ENCODE assay signal across 12 cellular contexts in genomic region chr17:41772218-41772585, GRCh38. TPM values are rescaled to one million over a fixed set of nuclear protein-coding genes. Genes with fewer than 3 reads are reported as not detected.
DNase-seq lines count a peak whose midpoint lies in the region; ATAC-seq and TF ChIP-seq lines count a peak whose summit lies in the region.
"Had no signal": no experiment of that assay in that cellular context is flagged by ENCODE, and none has a peak within 500 bp of the region (broad histone marks: within the 10 kb centered on the region; RNA-seq: fewer than 3 reads in every experiment).

No MANE protein-coding gene starts in this region.

- no peak for TF ChIP-seq CTCF in C4-2B (conservative IDR thresholded peaks at IDR 0.05)
- TF ChIP-seq CTCF in mucosa of descending colon (IDR thresholded peaks at IDR 0.05): no peak

- no peak; the same call in 1 of the 2 replicates for TF ChIP-seq RAD21 in Ishikawa (IDR thresholded peaks at IDR 0.05; ENCODE audit: low read depth)

- ATAC-seq in mucosa of descending colon (peak; percentile 67), HG02970 (IDR thresholded peaks at IDR 0.05; ENCODE audit: low FRiP score, unreplicated experiment) (no peak)

- peak overlapping the region; percentile 25 to 48 for H3K4me3 ChIP-seq in duodenal mucosa (ENCODE audit: low read depth in 1 of 2, low read length in 2 of 2)
- no peak overlapping the region for H3K4me3 ChIP-seq in mucosa of descending colon

- H3K9me3 ChIP-seq in duodenal mucosa (ENCODE audit: control insufficient read depth in 1 of 2, low read length in 2 of 2) (no peaks in the 10 kb centered on the region), mucosa of descending colon (no peaks in the 10 kb centered on the region)

- peak; percentile 89 to 90 (median 90) for DNase-seq in mucosa of descending colon
- no peak for DNase-seq in G401 (ENCODE audit: low spot score)
- no peak for DNase-seq in NCI-H146 (lab: John Stamatoyannopoulos, UW)
- no peak for DNase-seq in pons (ENCODE audit: low spot score)
- DNase-seq: activated T-cell treated with anti-CD3 and anti-CD28 coated beads, Interleukin-2, amount 50 U/mL, for 48 hours; C1 segment of cervical spinal cord had no signal

- intact Hi-C loops in mucosa of descending colon (cut with DNase I, micrococcal nuclease): no loop called here

- H3K4me1 ChIP-seq in duodenal mucosa (ENCODE audit: control insufficient read depth in 1 of 2, insufficient read depth in 2 of 2, low read length in 2 of 2) (peaks cover 48 to 52% of the 10 kb centered on the region in 2 donors), mucosa of descending colon (ENCODE audit: low read depth) (peaks cover 58% of the 10 kb centered on the region)

- peaks cover 21 to 43% of the 10 kb centered on the region in 2 donors for H3K36me3 ChIP-seq in duodenal mucosa (ENCODE audit: control insufficient read depth in 1 of 2, insufficient read depth in 2 of 2, low read length in 2 of 2)
- peaks cover 22% of the 10 kb centered on the region for H3K36me3 ChIP-seq in mucosa of descending colon (ENCODE audit: low read depth)

- TF ChIP-seq EP300 in Ishikawa (IDR thresholded peaks at IDR 0.05; ENCODE audit: borderline replicate concordance): peak; percentile 58; the same call in 1 of the 2 replicates

- H3K9ac ChIP-seq in duodenal mucosa (ENCODE audit: low read depth in 1 of 2, low read length in 2 of 2): peak overlapping the region; percentile 76 to 79

- in situ Hi-C loops in G401 (cut with HindIII; ENCODE audit: low sequenced_read_pairs): no loop called here

- H3K27ac ChIP-seq in C4-2B: peak overlapping the region; percentile 88
- peak overlapping the region; percentile 91 for H3K27ac ChIP-seq in duodenal mucosa (ENCODE audit: low read depth, low read length)

- H3K27me3 ChIP-seq in duodenal mucosa (ENCODE audit: control insufficient read depth in 1 of 2, insufficient read depth in 2 of 2, low read length in 2 of 2): no peaks in the 10 kb centered on the region

TF ChIP-seq in Ishikawa, 13 proteins besides CTCF, POLR2A, EP300 and RAD21:
- TF ChIP-seq EGR1 (IDR thresholded peaks at IDR 0.05) (no peak), FOXM1 (IDR thresholded peaks at IDR 0.05; ENCODE audit: borderline replicate concordance, low read depth) (no peak), TCF12 (IDR thresholded peaks at IDR 0.05; ENCODE audit: low read depth) (peak; percentile 82; the same call in 1 of the 2 replicates), TEAD4 (IDR thresholded peaks at IDR 0.05) (peak; percentile 34; the same call in 1 of the 2 replicates), TAF1 (IDR thresholded peaks at IDR 0.05; ENCODE audit: low read depth) (0 out of 2 replicates have a peak, but pooled peaks have one; percentile 5), NFIC (IDR thresholded peaks at IDR 0.05) (peak; percentile 38; the same call in 1 of the 2 replicates), CREB1 (IDR thresholded peaks at IDR 0.05; ENCODE audit: low read depth) (no peak), MAX (IDR thresholded peaks at IDR 0.05) (peak; percentile 71; the same call in 1 of the 2 replicates), ZBTB7A (IDR thresholded peaks at IDR 0.05; ENCODE audit: low read depth) (no peak; the same call in 1 of the 2 replicates), USF1 (IDR thresholded peaks at IDR 0.05) (no peak), YY1 (IDR thresholded peaks at IDR 0.05; ENCODE audit: low read depth) (no peak), CEBPB (IDR thresholded peaks at IDR 0.05) (no peak)
- TF ChIP-seq, protein P1, sequence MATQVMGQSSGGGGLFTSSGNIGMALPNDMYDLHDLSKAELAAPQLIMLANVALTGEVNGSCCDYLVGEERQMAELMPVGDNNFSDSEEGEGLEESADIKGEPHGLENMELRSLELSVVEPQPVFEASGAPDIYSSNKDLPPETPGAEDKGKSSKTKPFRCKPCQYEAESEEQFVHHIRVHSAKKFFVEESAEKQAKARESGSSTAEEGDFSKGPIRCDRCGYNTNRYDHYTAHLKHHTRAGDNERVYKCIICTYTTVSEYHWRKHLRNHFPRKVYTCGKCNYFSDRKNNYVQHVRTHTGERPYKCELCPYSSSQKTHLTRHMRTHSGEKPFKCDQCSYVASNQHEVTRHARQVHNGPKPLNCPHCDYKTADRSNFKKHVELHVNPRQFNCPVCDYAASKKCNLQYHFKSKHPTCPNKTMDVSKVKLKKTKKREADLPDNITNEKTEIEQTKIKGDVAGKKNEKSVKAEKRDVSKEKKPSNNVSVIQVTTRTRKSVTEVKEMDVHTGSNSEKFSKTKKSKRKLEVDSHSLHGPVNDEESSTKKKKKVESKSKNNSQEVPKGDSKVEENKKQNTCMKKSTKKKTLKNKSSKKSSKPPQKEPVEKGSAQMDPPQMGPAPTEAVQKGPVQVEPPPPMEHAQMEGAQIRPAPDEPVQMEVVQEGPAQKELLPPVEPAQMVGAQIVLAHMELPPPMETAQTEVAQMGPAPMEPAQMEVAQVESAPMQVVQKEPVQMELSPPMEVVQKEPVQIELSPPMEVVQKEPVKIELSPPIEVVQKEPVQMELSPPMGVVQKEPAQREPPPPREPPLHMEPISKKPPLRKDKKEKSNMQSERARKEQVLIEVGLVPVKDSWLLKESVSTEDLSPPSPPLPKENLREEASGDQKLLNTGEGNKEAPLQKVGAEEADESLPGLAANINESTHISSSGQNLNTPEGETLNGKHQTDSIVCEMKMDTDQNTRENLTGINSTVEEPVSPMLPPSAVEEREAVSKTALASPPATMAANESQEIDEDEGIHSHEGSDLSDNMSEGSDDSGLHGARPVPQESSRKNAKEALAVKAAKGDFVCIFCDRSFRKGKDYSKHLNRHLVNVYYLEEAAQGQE (IDR thresholded peaks at IDR 0.05; ENCODE audit: low read depth): no peak

RNA-seq across cellular contexts. Expression of gene JUP, which starts 14.3 kb away (rescaled TPM):
- 100 to 1,000 TPM; 165 to 383 (median 320) TPM for total RNA-seq in mucosa of descending colon
- total RNA-seq in G401 (2014; rRNA removed; shearing (Covaris generic)): 44.9 and 57.8 TPM in 2 replicates

RNA-seq across cellular contexts. Expression of gene HAP1, which starts 37.8 kb away (rescaled TPM):
- total RNA-seq in mucosa of descending colon: 1 to 10 TPM in 1 of 3 donors, under 1 TPM in 2; 0.12 to 2.8 (median 0.32) TPM
- 1.1 and 1.6 TPM in 2 replicates for total RNA-seq in G401 (2014; rRNA removed; shearing (Covaris generic))
- total RNA-seq: mononuclear cell, skeletal muscle tissue had no signal

RNA-seq across cellular contexts. Expression of gene P3H4, which starts 39.5 kb away (rescaled TPM):
- total RNA-seq in mucosa of descending colon: 10 to 100 TPM; 10.7 to 14.0 (median 12.1) TPM
- total RNA-seq in G401 (2014; rRNA removed; shearing (Covaris generic)): 30.5 and 40.4 TPM in 2 replicates

RNA-seq across cellular contexts. Expression of gene FKBP10, which starts 40.6 kb away (rescaled TPM):
- 10 to 100 TPM in 2 of 3 donors, 1 to 10 TPM in 1; 5.7 to 32.7 (median 18.6) TPM for total RNA-seq in mucosa of descending colon
- total RNA-seq in G401 (2014; rRNA removed; shearing (Covaris generic)): 207 and 220 TPM in 2 replicates

Comparison
In these comparisons a context has a peak if more than half of its experiments do, and no peak if none do; other contexts are left out.
1. DNase-seq: peak in mucosa of descending colon (3 of 3); none in G401 (single experiment), NCI-H146 (single experiment) and pons (single experiment).